ENCODE assay signal across 16 cellular contexts in genomic region chr20:34407962-34408474, GRCh38.
"Had no signal": no experiment of that assay in that cellular context is flagged by ENCODE, and none has a peak within 500 bp of the region (broad histone marks: within the 10 kb centered on the region; RNA-seq: fewer than 3 reads in every experiment).

No MANE protein-coding gene starts in this region.

- ATAC-seq: left cardiac atrium; stimulated activated naive CD8-positive, alpha-beta T cell treated with anti-CD3 and anti-CD28 coated beads, Interleukin-15, amount 100 ng/mL, for 72 hours had no signal

- H3K27ac ChIP-seq: ascending aorta, hepatocyte, suprapubic skin, transverse colon, vagina had no signal

- DNase-seq: activated CD4-positive, alpha-beta T cell treated with anti-CD3 and anti-CD28 coated beads, Interleukin-2, amount 50 U/mL, for 4 hours; activated CD4-positive, CD25-positive, alpha-beta regulatory T cell treated with anti-CD3 and anti-CD28 coated beads, Interleukin-2, amount 50 U/mL, for 72 hours; activated naive CD4-positive, alpha-beta T cell treated with anti-CD3 and anti-CD28 coated beads for 36 hours; dermis blood vessel endothelial cell; effector memory CD4-positive, alpha-beta T cell; left cardiac atrium; occipital lobe; stimulated activated CD4-positive, alpha-beta T cell treated with anti-CD3 and anti-CD28 coated beads, Interleukin-2, amount 100 ng/mL, for 24 hours; stimulated activated naive CD8-positive, alpha-beta T cell treated with anti-CD3 and anti-CD28 coated beads, Interleukin-15, amount 100 ng/mL, for 72 hours; T-helper 1 cell; transverse colon had no signal

- H3K4me3 Mint-ChIP-seq: activated naive CD4-positive, alpha-beta T cell treated with anti-CD3 and anti-CD28 coated beads for 36 hours; mesothelial cell of epicardium; stimulated activated naive CD8-positive, alpha-beta T cell treated with anti-CD3 and anti-CD28 coated beads, Interleukin-15, amount 100 ng/mL, for 72 hours had no signal

- H3K9me3 ChIP-seq: ascending aorta, suprapubic skin, transverse colon, vagina had no signal

- H3K9me3 Mint-ChIP-seq: activated naive CD4-positive, alpha-beta T cell treated with anti-CD3 and anti-CD28 coated beads for 36 hours; mesothelial cell of epicardium; stimulated activated naive CD8-positive, alpha-beta T cell treated with anti-CD3 and anti-CD28 coated beads, Interleukin-15, amount 100 ng/mL, for 72 hours had no signal

- H3K4me3 ChIP-seq: ascending aorta, hepatocyte, suprapubic skin, transverse colon, vagina had no signal

- H3K36me3 ChIP-seq: vagina had no signal

- H3K4me1 ChIP-seq: ascending aorta had no signal

- H3K27ac Mint-ChIP-seq: activated naive CD4-positive, alpha-beta T cell treated with anti-CD3 and anti-CD28 coated beads for 36 hours; mesothelial cell of epicardium; stimulated activated naive CD8-positive, alpha-beta T cell treated with anti-CD3 and anti-CD28 coated beads, Interleukin-15, amount 100 ng/mL, for 72 hours had no signal

- H3K27me3 Mint-ChIP-seq: stimulated activated naive CD8-positive, alpha-beta T cell treated with anti-CD3 and anti-CD28 coated beads, Interleukin-15, amount 100 ng/mL, for 72 hours had no signal

- H3K27me3 ChIP-seq: ascending aorta, hepatocyte, suprapubic skin, transverse colon, vagina had no signal
